ENCODE assay signal across 11 cellular contexts in the genomic region with DNA sequence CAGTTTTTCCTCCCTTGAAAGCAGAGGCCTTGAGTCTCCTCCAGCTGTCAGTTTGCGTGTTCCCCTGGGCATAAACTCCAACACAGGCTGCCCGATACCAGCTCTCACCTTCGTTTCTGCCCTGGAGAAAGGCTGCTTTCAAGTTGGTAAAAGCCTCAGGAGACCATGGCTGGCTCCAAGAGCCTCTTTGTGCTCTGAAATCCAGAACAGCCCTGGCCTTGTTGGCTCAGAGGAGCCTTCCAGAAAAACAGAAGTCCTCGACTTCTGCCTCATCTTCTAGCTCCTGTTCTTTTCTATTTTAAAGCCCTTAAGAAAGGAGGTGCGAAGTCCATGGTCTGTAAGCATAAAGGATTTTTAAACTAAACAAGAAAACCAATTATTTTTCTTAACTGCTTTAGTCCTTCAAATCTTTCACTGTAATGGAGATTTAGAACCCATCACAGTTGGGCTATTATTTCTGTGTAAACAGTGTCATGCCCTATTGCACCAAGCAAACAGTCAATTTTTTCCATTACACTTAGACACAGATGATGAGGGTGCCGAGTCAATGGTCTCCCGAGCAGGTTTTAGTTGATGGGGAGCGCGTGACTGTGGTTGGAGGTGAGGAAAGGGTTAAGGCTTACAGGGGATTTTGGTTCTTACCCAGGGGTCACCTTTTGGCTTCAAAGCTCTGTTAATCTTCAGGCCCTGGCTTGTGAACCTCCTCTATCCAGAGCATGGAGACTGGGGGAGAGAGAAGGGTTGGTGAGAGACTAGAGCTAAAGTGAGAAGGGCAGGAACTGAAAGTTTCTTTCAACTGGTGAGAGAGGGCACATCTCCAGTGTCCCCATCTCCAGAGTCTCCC.
DNase-seq lines count a peak whose midpoint lies in the region; ATAC-seq, FAIRE-seq and TF ChIP-seq lines count a peak whose summit lies in the region.
"Had no signal": no experiment of that assay in that cellular context is flagged by ENCODE, and none has a peak within 500 bp of the region (broad histone marks: within the 10 kb centered on the region; RNA-seq: fewer than 3 reads in every experiment).

No MANE protein-coding gene starts in this region.

- FAIRE-seq in frontal cortex (lab: Jason Lieb, UNC), result no peak

- H3K4me3 ChIP-seq in DND-41 (ENCODE audit: low read depth in 1 of 2, low read length in 2 of 2) (no peak overlapping the region), ectodermal cell (ENCODE audit: insufficient read depth, low read depth, low read length) (no peak overlapping the region)
- H3K4me3 ChIP-seq: GM23248 had no signal

- H3K36me3 ChIP-seq in DND-41 (ENCODE audit: insufficient read depth, low read length) (peaks cover 76% of the 10 kb centered on the region), ectodermal cell (ENCODE audit: control insufficient read depth, insufficient read depth, low read length) (no peaks in the 10 kb centered on the region)

- no peaks in the 10 kb centered on the region for H3K9me3 ChIP-seq in DND-41 (ENCODE audit: insufficient read depth, low read length, severe bottlenecking)
- H3K9me3 ChIP-seq in ectodermal cell (ENCODE audit: control insufficient read depth, low read length), result no peaks in the 10 kb centered on the region

- H2AFZ ChIP-seq in DND-41 (ENCODE audit: low read depth, low read length), result no peak overlapping the region
- H2AFZ ChIP-seq: GM23248, parathyroid adenoma had no signal

- no peak overlapping the region; the same call in 1 of the 2 replicates for H3K4me2 ChIP-seq in DND-41 (ENCODE audit: insufficient read depth, low read length)

- H3K79me2 ChIP-seq in DND-41 (ENCODE audit: insufficient read depth, low read length), result peaks cover 96% of the 10 kb centered on the region

- peak overlapping the region; percentile 37 for H3K9ac ChIP-seq in DND-41 (ENCODE audit: low read depth, low read length)
- H3K9ac ChIP-seq: GM23248, parathyroid adenoma had no signal

- H3K4me1 ChIP-seq in DND-41 (ENCODE audit: insufficient read depth, low read length) (peaks cover 99% of the 10 kb centered on the region), ectodermal cell (ENCODE audit: control insufficient read depth, insufficient read depth, low read length) (peaks cover 61% of the 10 kb centered on the region)

- TF ChIP-seq CTCF in DND-41 (IDR thresholded peaks at IDR 0.05; ENCODE audit: borderline replicate concordance, extremely low read depth, low read length, poor library complexity, severe bottlenecking), result no peak

- DNase-seq in DND-41, result no peak
- peak; percentile 52 for DNase-seq in MV-4-11 (lab: John Stamatoyannopoulos, UW)
- DNase-seq in CD1c-positive myeloid dendritic cell (ENCODE audit: extremely low spot score), result no peak
- no peak for DNase-seq in activated CD4-positive, alpha-beta T cell treated with anti-CD3 and anti-CD28 coated beads, Interleukin-2, amount 50 U/mL, for 1 hour
- DNase-seq in frontal cortex (ENCODE audit: low spot score in 2 of 2), result no peak
- DNase-seq: activated T-cell treated with anti-CD3 and anti-CD28 coated beads, Interleukin-2, amount 50 U/mL, for 48 hours; GM23248 had no signal

- no peaks in the 10 kb centered on the region for H4K20me1 ChIP-seq in DND-41 (ENCODE audit: insufficient read depth, low read length)

- no peak for ATAC-seq in DND-41 (ENCODE audit: insufficient read depth, low read depth)
- peak; percentile 59 for ATAC-seq in GM19397 (IDR thresholded peaks at IDR 0.05; ENCODE audit: unreplicated experiment)
- ATAC-seq in GM19455 (IDR thresholded peaks at IDR 0.05; ENCODE audit: unreplicated experiment), result no peak

- H3K27ac ChIP-seq in DND-41 (ENCODE audit: low read length), result peak overlapping the region; percentile 90
- H3K27ac ChIP-seq in ectodermal cell (ENCODE audit: insufficient read depth, low read depth, low read length, poor library complexity, severe bottlenecking), result peak overlapping the region; percentile 41
- H3K27ac ChIP-seq: GM23248, parathyroid adenoma had no signal

- 88 to 89% methylated on average over 9 of the region's 9 CpGs for WGBS in ectodermal cell, 2 experiments

- H3K27me3 ChIP-seq in DND-41 (ENCODE audit: insufficient read depth, low read length, poor library complexity) (no peaks in the 10 kb centered on the region), ectodermal cell (ENCODE audit: control insufficient read depth, insufficient read depth, low read length, poor library complexity, severe bottlenecking) (no peaks in the 10 kb centered on the region)
